Comparison of ENCODE assay signal across 14 cellular contexts in genomic region chr2:119486886-119487285, GRCh38. TPM values are rescaled to one million over a fixed set of nuclear protein-coding genes. Genes with fewer than 3 reads are reported as not detected.
DNase-seq lines count a peak whose midpoint lies in the region; ATAC-seq, FAIRE-seq and TF ChIP-seq lines count a peak whose summit lies in the region.
"Had no signal": no experiment of that assay in that cellular context is flagged by ENCODE, and none has a peak within 500 bp of the region (broad histone marks: within the 10 kb centered on the region; RNA-seq: fewer than 3 reads in every experiment).

No MANE protein-coding gene starts in this region.

- H3K4me3 Mint-ChIP-seq in chondrocyte (ENCODE audit: unreplicated experiment), result no peak overlapping the region
- H3K4me3 Mint-ChIP-seq in nephron progenitor cell, result no peak overlapping the region
- H3K4me3 Mint-ChIP-seq: CD4-positive, alpha-beta T cell had no signal

- peak; percentile 52 for FAIRE-seq in HepG2 (lab: Jason Lieb, UNC)

- CTCF ChIA-PET in HepG2 (lab: Yijun Ruan, JAX; ENCODE audit: low intra/inter-chr PET ratio, low total read pairs), result no interaction called here
- CTCF ChIA-PET in GM10248 (lab: Yijun Ruan, JAX), result interaction anchor here (1.1 to 7.4 kb wide), 4 partner anchors 9 to 81 kb away, joined by 3 to 78 read pairs (median 4); no protein-coding TSS in a partner anchor

- POLR2A ChIA-PET in HepG2 (lab: Yijun Ruan, JAX) (interaction anchor here (1.8 to 2.1 kb wide), 2 partner anchors 52 to 192 kb away, joined by 7 to 8 read pairs; partner anchors contain the start of gene TMEM177), GM10248 (lab: Yijun Ruan, JAX) (no interaction called here)

- no peak for TF ChIP-seq RAD21 in HepG2 (CRISPR knock-in tag; IDR thresholded peaks at IDR 0.05)

- peaks cover 82% of the 10 kb centered on the region for H3K4me1 Mint-ChIP-seq in chondrocyte (ENCODE audit: low read depth)
- peaks cover 82% of the 10 kb centered on the region for H3K4me1 Mint-ChIP-seq in nephron progenitor cell

- H3K27me3 ChIP-seq in HepG2 (ENCODE audit: control insufficient read depth in 1 of 2, insufficient read depth in 2 of 2, low read length in 2 of 2), result peaks cover 0 to 38% of the 10 kb centered on the region in 2 experiments; a peak in 3 of 5 replicates
- H3K27me3 ChIP-seq in skeletal muscle satellite cell (ENCODE audit: control insufficient read depth, insufficient read depth, low read length), result no peaks in the 10 kb centered on the region
- no peaks in the 10 kb centered on the region for H3K27me3 ChIP-seq in foreskin keratinocyte
- H3K27me3 ChIP-seq: testis had no signal

- H3K4me1 ChIP-seq in HepG2 (ENCODE audit: insufficient read depth, low read length), result peaks cover 87% of the 10 kb centered on the region
- peaks cover 11% of the 10 kb centered on the region for H3K4me1 ChIP-seq in skeletal muscle satellite cell (ENCODE audit: control insufficient read depth, insufficient read depth, low read length)
- H3K4me1 ChIP-seq in foreskin keratinocyte, result peaks cover 4% of the 10 kb centered on the region

- no peak overlapping the region for H3K9ac ChIP-seq in HepG2 (ENCODE audit: insufficient read depth, low read depth, low read length)
- no peak overlapping the region for H3K9ac ChIP-seq in skeletal muscle satellite cell (ENCODE audit: low read depth, low read length)

- intact Hi-C loops in HepG2 (cut with micrococcal nuclease; ENCODE audit: unreplicated experiment), result no loop called here

- no peaks in the 10 kb centered on the region for H3K9me3 Mint-ChIP-seq in chondrocyte (ENCODE audit: low read depth)
- no peaks in the 10 kb centered on the region for H3K9me3 Mint-ChIP-seq in nephron progenitor cell
- H3K9me3 Mint-ChIP-seq: activated naive CD4-positive, alpha-beta T cell treated with anti-CD3 and anti-CD28 coated beads, Interleukin-2, amount 50 U/mL, for 72 hours; CD4-positive, alpha-beta T cell had no signal

- no peaks in the 10 kb centered on the region for H4K20me1 ChIP-seq in HepG2 (ENCODE audit: insufficient read depth, low read length)

- DNase-seq in ELR (ENCODE audit: low read depth) (peak; percentile 23), chondrocyte (ENCODE audit: low spot score) (no peak), HepG2 (ENCODE audit: low spot score) (no peak), GM10248 (ENCODE audit: extremely low spot score) (no peak), nephron progenitor cell (no peak), foreskin keratinocyte (no peak)
- DNase-seq: CD4-positive, alpha-beta T cell; GDM1; midbrain; SHP77; testis had no signal

- H3K9me3 ChIP-seq in HepG2 (ENCODE audit: low read length) (no peaks in the 10 kb centered on the region), skeletal muscle satellite cell (replicated peaks; ENCODE audit: low read length) (no peaks in the 10 kb centered on the region)
- H3K9me3 ChIP-seq: testis had no signal

- H3K27ac Mint-ChIP-seq in chondrocyte (ENCODE audit: unreplicated experiment) (peak overlapping the region; percentile 58), nephron progenitor cell (no peak overlapping the region)
- H3K27ac Mint-ChIP-seq: activated naive CD4-positive, alpha-beta T cell treated with anti-CD3 and anti-CD28 coated beads, Interleukin-2, amount 50 U/mL, for 72 hours; CD4-positive, alpha-beta T cell had no signal

- in situ Hi-C loops in HepG2 (cut with HindIII; ENCODE audit: extremely low pct_ligation_motif_present, low pct_unique_long_range_greater_than_20kb), result no loop called here

- H3K36me3 Mint-ChIP-seq in chondrocyte (ENCODE audit: low read depth), result no peaks in the 10 kb centered on the region
- H3K36me3 Mint-ChIP-seq in nephron progenitor cell (ENCODE audit: low read depth), result no peaks in the 10 kb centered on the region
- H3K36me3 Mint-ChIP-seq: activated naive CD4-positive, alpha-beta T cell treated with anti-CD3 and anti-CD28 coated beads, Interleukin-2, amount 50 U/mL, for 72 hours had no signal

- WGBS in HepG2 (ENCODE audit: low lambda C conversion rate), result 35% methylated on average over 6 of the region's 7 CpGs

- no peak overlapping the region for H3K27ac ChIP-seq in HepG2 (ENCODE audit: extremely low read length, insufficient read depth, low read length)
- H3K27ac ChIP-seq in foreskin keratinocyte, result no peak overlapping the region
- H3K27ac ChIP-seq: testis had no signal

- H3K27me3 Mint-ChIP-seq in chondrocyte (ENCODE audit: low read depth) (no peaks in the 10 kb centered on the region), nephron progenitor cell (ENCODE audit: low read depth, poor library complexity) (peaks cover 6% of the 10 kb centered on the region)

- H3K4me3 ChIP-seq in HepG2 (replicated peaks in 1 of 3; ENCODE audit: insufficient read depth in 1 of 3, low read depth in 2 of 3, low read length in 3 of 3) (no peak overlapping the region), skeletal muscle satellite cell (ENCODE audit: low read length) (no peak overlapping the region)
- H3K4me3 ChIP-seq: testis had no signal

- TF ChIP-seq EP300 in HepG2 (IDR thresholded peaks at IDR 0.05; ENCODE audit: low read depth in 2 of 2, low read length in 2 of 2) (no peak), HepG2 (CRISPR knock-in tag; IDR thresholded peaks at IDR 0.05; ENCODE audit: borderline replicate concordance) (no peak)

- TF ChIP-seq CTCF in chondrocyte (IDR thresholded peaks at IDR 0.05), result no peak
- TF ChIP-seq CTCF in HepG2 (CRISPR knock-in tag; IDR thresholded peaks at IDR 0.05), result no peak
- no peak for TF ChIP-seq CTCF in GM10248 (IDR thresholded peaks at IDR 0.05; ENCODE audit: control extremely low read depth, extremely low read depth, low read depth, missing control alignments)
- no peak for TF ChIP-seq CTCF in nephron progenitor cell (IDR thresholded peaks at IDR 0.05)
- TF ChIP-seq CTCF in foreskin keratinocyte (conservative IDR thresholded peaks at IDR 0.05), result no peak

- no peaks in the 10 kb centered on the region for H3K79me2 ChIP-seq in HepG2 (ENCODE audit: insufficient read depth, low read length)

- H3K4me2 ChIP-seq in HepG2 (ENCODE audit: low read depth, low read length) (peak overlapping the region; percentile 69), skeletal muscle satellite cell (ENCODE audit: low read length) (peak overlapping the region; percentile 19)

- no peak for ATAC-seq in HepG2
- ATAC-seq in foreskin keratinocyte, result no peak
- ATAC-seq: activated naive CD4-positive, alpha-beta T cell treated with anti-CD3 and anti-CD28 coated beads, Interleukin-2, amount 50 U/mL, for 72 hours had no signal

- no TSS peak for BruUV-seq in HepG2 (replicated peaks; lab: Mats Ljungman, UMichigan)

- H2AFZ ChIP-seq in HepG2 (ENCODE audit: low read length), result no peak overlapping the region

- TF ChIP-seq POLR2A in HepG2 (IDR thresholded peaks at IDR 0.05; ENCODE audit: insufficient read depth in 1 of 2, low read depth in 2 of 2, low read length in 2 of 2), result no peak

- no peaks in the 10 kb centered on the region for H3K36me3 ChIP-seq in HepG2 (replicated peaks in 1 of 2; ENCODE audit: control insufficient read depth in 1 of 2, insufficient read depth in 2 of 2, low read length in 2 of 2)
- H3K36me3 ChIP-seq in skeletal muscle satellite cell (ENCODE audit: insufficient read depth, low read length), result no peaks in the 10 kb centered on the region

RNA-seq across cellular contexts. Expression of gene SCTR, which starts 37.4 kb away (rescaled TPM):
- total RNA-seq in chondrocyte (not detected in 3 replicates), HepG2 (2016; rRNA removed; fragmentation: Illumina TruSeq; extraction: Trizol) (not detected in 2 replicates), foreskin keratinocyte (not detected in 2 replicates)
- not detected in 2 replicates for total RNA-seq in HepG2 (2016; cell fraction: cytosol; rRNA removed; fragmentation: Illumina TruSeq; extraction: Trizol; ENCODE audit: low read depth)
- total RNA-seq in HepG2 (2016; cell fraction: insoluble cytoplasmic fraction; rRNA removed; fragmentation: Illumina TruSeq; extraction: Trizol), result not detected in 2 replicates
- not detected in 2 replicates for total RNA-seq in HepG2 (2016; cell fraction: membrane; rRNA removed; fragmentation: Illumina TruSeq; extraction: Trizol)
- total RNA-seq in HepG2 (2016; cell fraction: nucleus; rRNA removed; fragmentation: Illumina TruSeq; extraction: Trizol), result not detected in 2 replicates
- polyA plus RNA-seq in HepG2 (2011; rRNA removed) (not detected in 2 replicates), foreskin keratinocyte (not detected in 2 replicates)
- not detected in 2 replicates for polyA plus RNA-seq in HepG2 (2011; cell fraction: cytosol; rRNA removed)
- not detected in 2 replicates for polyA plus RNA-seq in HepG2 (2011; cell fraction: nucleus; rRNA removed)
- polyA plus RNA-seq in HepG2 (2012), result 2.8 and 3.7 TPM in 2 replicates
- polyA plus RNA-seq in HepG2 (2016; cell fraction: cytosol; fragmentation: Illumina TruSeq; extraction: Trizol; ENCODE audit: low read depth), result not detected in 2 replicates
- not detected in 2 replicates for polyA plus RNA-seq in HepG2 (2016; cell fraction: insoluble cytoplasmic fraction; fragmentation: Illumina TruSeq; extraction: Trizol; ENCODE audit: low read depth)
- not detected in 2 replicates for polyA plus RNA-seq in HepG2 (2016; cell fraction: membrane; fragmentation: Illumina TruSeq; extraction: Trizol; ENCODE audit: low read depth)
- polyA plus RNA-seq in HepG2 (2016; cell fraction: nucleus; fragmentation: Illumina TruSeq; extraction: Trizol; ENCODE audit: insufficient read depth, low read depth), result not detected in 2 replicates
- polyA minus RNA-seq in HepG2 (2011; rRNA and poly(A)+ RNA removed; ENCODE audit: low replicate concordance), result not detected in 2 replicates
- polyA minus RNA-seq in HepG2 (2011; cell fraction: cytosol; rRNA and poly(A)+ RNA removed), result not detected in 2 replicates
- polyA minus RNA-seq in HepG2 (2011; cell fraction: nucleus; rRNA and poly(A)+ RNA removed), result not detected in 2 replicates
- not detected in 2 replicates for total RNA-seq in skeletal muscle satellite cell (2012; rRNA removed)
- total RNA-seq: activated naive CD4-positive, alpha-beta T cell treated with anti-CD3 and anti-CD28 coated beads, Interleukin-2, amount 50 U/mL, for 72 hours; CD4-positive, alpha-beta T cell; posterior vena cava had no signal

RNA-seq across cellular contexts. Expression of gene TMEM37, which starts 55.2 kb away (rescaled TPM):
- total RNA-seq in chondrocyte, result 0.36 to 1.1 TPM (median 0.77 TPM) in 3 replicates
- total RNA-seq in HepG2 (2016; rRNA removed; fragmentation: Illumina TruSeq; extraction: Trizol), result 23.7 and 37.7 TPM in 2 replicates
- 28.9 and 37.4 TPM in 2 replicates for total RNA-seq in HepG2 (2016; cell fraction: cytosol; rRNA removed; fragmentation: Illumina TruSeq; extraction: Trizol; ENCODE audit: low read depth)
- total RNA-seq in HepG2 (2016; cell fraction: insoluble cytoplasmic fraction; rRNA removed; fragmentation: Illumina TruSeq; extraction: Trizol), result 22.3 and 38.3 TPM in 2 replicates
- 42.2 and 48.4 TPM in 2 replicates for total RNA-seq in HepG2 (2016; cell fraction: membrane; rRNA removed; fragmentation: Illumina TruSeq; extraction: Trizol)
- total RNA-seq in HepG2 (2016; cell fraction: nucleus; rRNA removed; fragmentation: Illumina TruSeq; extraction: Trizol), result 34.2 and 36.8 TPM in 2 replicates
- polyA plus RNA-seq in HepG2 (2011; rRNA removed), result 115 and 141 TPM in 2 replicates
- polyA plus RNA-seq in HepG2 (2011; cell fraction: cytosol; rRNA removed), result 117 and 121 TPM in 2 replicates
- polyA plus RNA-seq in HepG2 (2011; cell fraction: nucleus; rRNA removed), result 112 and 119 TPM in 2 replicates
- 79.4 and 99.6 TPM in 2 replicates for polyA plus RNA-seq in HepG2 (2012)
- 35.8 and 51.6 TPM in 2 replicates for polyA plus RNA-seq in HepG2 (2016; cell fraction: cytosol; fragmentation: Illumina TruSeq; extraction: Trizol; ENCODE audit: low read depth)
- polyA plus RNA-seq in HepG2 (2016; cell fraction: insoluble cytoplasmic fraction; fragmentation: Illumina TruSeq; extraction: Trizol; ENCODE audit: low read depth), result 29.9 and 33.6 TPM in 2 replicates
- 42.8 and 53.0 TPM in 2 replicates for polyA plus RNA-seq in HepG2 (2016; cell fraction: membrane; fragmentation: Illumina TruSeq; extraction: Trizol; ENCODE audit: low read depth)
- 58.5 and 61.9 TPM in 2 replicates for polyA plus RNA-seq in HepG2 (2016; cell fraction: nucleus; fragmentation: Illumina TruSeq; extraction: Trizol; ENCODE audit: insufficient read depth, low read depth)
- polyA minus RNA-seq in HepG2 (2011; rRNA and poly(A)+ RNA removed; ENCODE audit: low replicate concordance), result 8.6 and 130 TPM in 2 replicates
- polyA minus RNA-seq in HepG2 (2011; cell fraction: cytosol; rRNA and poly(A)+ RNA removed), result 23.8 and 26.3 TPM in 2 replicates
- 72.6 and 73.7 TPM in 2 replicates for polyA minus RNA-seq in HepG2 (2011; cell fraction: nucleus; rRNA and poly(A)+ RNA removed)
- not detected in 2 replicates for total RNA-seq in skeletal muscle satellite cell (2012; rRNA removed)
- total RNA-seq in foreskin keratinocyte, result 0.21 TPM in 1 of 2 replicates, not detected in the other
- 0.16 and 0.18 TPM in 2 replicates for polyA plus RNA-seq in foreskin keratinocyte
- total RNA-seq: activated naive CD4-positive, alpha-beta T cell treated with anti-CD3 and anti-CD28 coated beads, Interleukin-2, amount 50 U/mL, for 72 hours; CD4-positive, alpha-beta T cell had no signal

RNA-seq across cellular contexts. Expression of gene CFAP221, which starts 57.4 kb away (rescaled TPM):
- 0.45 to 0.65 TPM (median 0.46 TPM) in 3 replicates for total RNA-seq in chondrocyte
- not detected in 2 replicates for total RNA-seq in HepG2 (2016; rRNA removed; fragmentation: Illumina TruSeq; extraction: Trizol)
- total RNA-seq in HepG2 (2016; cell fraction: cytosol; rRNA removed; fragmentation: Illumina TruSeq; extraction: Trizol; ENCODE audit: low read depth), result 0.20 and 0.26 TPM in 2 replicates
- total RNA-seq in HepG2 (2016; cell fraction: insoluble cytoplasmic fraction; rRNA removed; fragmentation: Illumina TruSeq; extraction: Trizol), result not detected in 2 replicates
- total RNA-seq in HepG2 (2016; cell fraction: membrane; rRNA removed; fragmentation: Illumina TruSeq; extraction: Trizol), result 0.43 TPM in 1 of 2 replicates, not detected in the other
- total RNA-seq in HepG2 (2016; cell fraction: nucleus; rRNA removed; fragmentation: Illumina TruSeq; extraction: Trizol), result not detected in 2 replicates
- polyA plus RNA-seq in HepG2 (2011; rRNA removed), result not detected in 2 replicates
- not detected in 2 replicates for polyA plus RNA-seq in HepG2 (2011; cell fraction: cytosol; rRNA removed)
- polyA plus RNA-seq in HepG2 (2011; cell fraction: nucleus; rRNA removed), result not detected in 2 replicates
- not detected in 2 replicates for polyA plus RNA-seq in HepG2 (2012)
- polyA plus RNA-seq in HepG2 (2016; cell fraction: cytosol; fragmentation: Illumina TruSeq; extraction: Trizol; ENCODE audit: low read depth), result 0.26 and 0.33 TPM in 2 replicates
- polyA plus RNA-seq in HepG2 (2016; cell fraction: insoluble cytoplasmic fraction; fragmentation: Illumina TruSeq; extraction: Trizol; ENCODE audit: low read depth), result not detected in 2 replicates
- not detected in 2 replicates for polyA plus RNA-seq in HepG2 (2016; cell fraction: membrane; fragmentation: Illumina TruSeq; extraction: Trizol; ENCODE audit: low read depth)
- polyA plus RNA-seq in HepG2 (2016; cell fraction: nucleus; fragmentation: Illumina TruSeq; extraction: Trizol; ENCODE audit: insufficient read depth, low read depth), result not detected in 2 replicates
- not detected in 2 replicates for polyA minus RNA-seq in HepG2 (2011; rRNA and poly(A)+ RNA removed; ENCODE audit: low replicate concordance)
- not detected in 2 replicates for polyA minus RNA-seq in HepG2 (2011; cell fraction: cytosol; rRNA and poly(A)+ RNA removed)
- polyA minus RNA-seq in HepG2 (2011; cell fraction: nucleus; rRNA and poly(A)+ RNA removed), result not detected in 2 replicates
- total RNA-seq in skeletal muscle satellite cell (2012; rRNA removed), result not detected in 2 replicates
- not detected in 2 replicates for total RNA-seq in foreskin keratinocyte
- not detected in 2 replicates for polyA plus RNA-seq in foreskin keratinocyte
- total RNA-seq: activated naive CD4-positive, alpha-beta T cell treated with anti-CD3 and anti-CD28 coated beads, Interleukin-2, amount 50 U/mL, for 72 hours; CD4-positive, alpha-beta T cell had no signal

Comparison
In these comparisons a context has a peak if more than half of its experiments do, and no peak if none do; other contexts are left out.
1. RNA of gene TMEM37, which starts 55.2 kb away (total RNA-seq): 22.3 to 48.4 TPM in HepG2; 0.36 to 1.1 TPM in chondrocyte and 0.21 TPM in foreskin keratinocyte; every median in the first group is over 10 times any median in the second.